32 cellular contexts compared by ENCODE assay signal in the genomic region with DNA sequence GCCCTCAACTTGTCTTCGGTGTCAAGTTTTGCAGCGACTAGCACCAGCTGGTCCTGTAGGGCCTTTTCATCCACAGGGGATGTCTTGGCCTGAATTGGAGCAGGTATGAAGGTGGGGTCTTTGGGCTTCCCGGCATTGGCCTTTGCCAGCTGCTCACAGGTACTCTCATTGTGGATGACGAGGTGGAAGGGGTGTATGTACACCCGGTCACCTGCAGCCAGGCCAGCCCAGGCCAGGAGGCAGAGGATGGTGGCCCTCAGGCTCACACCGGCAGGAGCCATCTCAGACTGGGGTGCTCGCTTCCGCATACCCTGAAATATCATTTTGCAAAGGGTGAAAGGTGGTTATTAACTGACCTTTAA. TPM values are rescaled to one million over a fixed set of nuclear protein-coding genes. Genes with fewer than 3 reads are reported as not detected.
"Had no signal": no experiment of that assay in that cellular context is flagged by ENCODE, and none has a peak within 500 bp of the region (broad histone marks: within the 10 kb centered on the region; RNA-seq: fewer than 3 reads in every experiment).

No MANE protein-coding gene starts in this region.

- ATAC-seq: activated CD4-positive, alpha-beta T cell treated with anti-CD3 and anti-CD28 coated beads for 36 hours; activated CD8-positive, alpha-beta memory T cell treated with anti-CD3 and anti-CD28 coated beads, Interleukin-2, amount 10 ng/mL, durations not matched to agents 7 days and 5 days; activated CD8-positive, alpha-beta T cell treated with anti-CD3 and anti-CD28 coated beads, Interleukin-2, amount 10 ng/mL, durations not matched to agents 7 days and 5 days; activated naive CD4-positive, alpha-beta T cell treated with anti-CD3 and anti-CD28 coated beads, Interleukin-2, amount 50 U/mL, for 72 hours; activated T-cell treated with anti-CD3 and anti-CD28 coated beads, Interleukin-2, amount 50 U/mL, for 72 hours; esophagus mucosa had no signal

- DNase-seq: activated CD4-positive, alpha-beta memory T cell treated with anti-CD3 and anti-CD28 coated beads for 36 hours; activated CD4-positive, alpha-beta T cell treated with anti-CD3 and anti-CD28 coated beads for 36 hours; activated CD4-positive, alpha-beta T cell treated with anti-CD3 and anti-CD28 coated beads, Interleukin-2, amount 10 ng/mL, durations not matched to agents 24 days and 14 days; activated CD4-positive, CD25-positive, alpha-beta regulatory T cell; activated CD4-positive, CD25-positive, alpha-beta regulatory T cell treated with anti-CD3 and anti-CD28 coated beads, Interleukin-2, amount 50 U/mL, for 72 hours; activated CD8-positive, alpha-beta memory T cell treated with anti-CD3 and anti-CD28 coated beads, Interleukin-2, amount 10 ng/mL, durations not matched to agents 7 days and 5 days; activated CD8-positive, alpha-beta memory T cell treated with anti-CD3 and anti-CD28 coated beads, Interleukin-2, amount 50 U/mL, for 4 hours; activated CD8-positive, alpha-beta T cell treated with anti-CD3 and anti-CD28 coated beads, Interleukin-2, amount 10 ng/mL, durations not matched to agents 7 days and 5 days; activated gamma-delta T cell; activated naive CD4-positive, alpha-beta T cell; activated naive CD4-positive, alpha-beta T cell treated with anti-CD3 and anti-CD28 coated beads, Interleukin-2, amount 10 ng/mL, durations not matched to agents 7 days and 5 days; activated naive CD8-positive, alpha-beta T cell treated with anti-CD3 and anti-CD28 coated beads, Interleukin-2, amount 10 ng/mL, durations not matched to agents 7 days and 5 days; activated T-cell treated with anti-CD3 and anti-CD28 coated beads for 4 hours; activated T-cell treated with anti-CD3 and anti-CD28 coated beads, Interleukin-2, amount 50 U/mL, for 24 hours; activated T-cell treated with anti-CD3 and anti-CD28 coated beads, Interleukin-2, amount 50 U/mL, for 72 hours; central memory CD4-positive, alpha-beta T cell; cerebellar nuclear complex; colonic mucosa; effector memory CD4-positive, alpha-beta T cell; endodermal cell; foreskin fibroblast; head of caudate nucleus; T-helper 2 cell had no signal

- H3K36me3 ChIP-seq: ascending aorta, breast epithelium, cardiac muscle cell, colonic mucosa had no signal

- H3K4me3 ChIP-seq: ascending aorta, breast epithelium, cardiac muscle cell, colonic mucosa had no signal

- H3K27ac ChIP-seq: ascending aorta, breast epithelium, cardiac muscle cell, colonic mucosa had no signal

- H3K27me3 ChIP-seq: ascending aorta, breast epithelium, cardiac muscle cell, colonic mucosa had no signal

- H3K9me3 ChIP-seq: ascending aorta, breast epithelium, colonic mucosa had no signal

RNA-seq across cellular contexts. Expression of gene AGT, which starts 3.4 kb away (rescaled TPM):
- total RNA-seq: activated CD4-positive, alpha-beta memory T cell treated with anti-CD3 and anti-CD28 coated beads for 36 hours; activated CD4-positive, alpha-beta T cell treated with anti-CD3 and anti-CD28 coated beads for 36 hours; activated CD4-positive, alpha-beta T cell treated with anti-CD3 and anti-CD28 coated beads, Interleukin-2, amount 10 ng/mL, durations not matched to agents 24 days and 14 days; activated CD8-positive, alpha-beta memory T cell treated with anti-CD3 and anti-CD28 coated beads for 36 hours; activated CD8-positive, alpha-beta memory T cell treated with anti-CD3 and anti-CD28 coated beads, Interleukin-2, amount 10 ng/mL, durations not matched to agents 7 days and 5 days; activated CD8-positive, alpha-beta T cell treated with anti-CD3 and anti-CD28 coated beads, Interleukin-2, amount 10 ng/mL, durations not matched to agents 7 days and 5 days; activated naive CD4-positive, alpha-beta T cell treated with anti-CD3 and anti-CD28 coated beads, Interleukin-2, amount 50 U/mL, for 72 hours; activated naive CD8-positive, alpha-beta T cell treated with anti-CD3 and anti-CD28 coated beads, Interleukin-2, amount 10 ng/mL, durations not matched to agents 7 days and 5 days; activated T-cell treated with anti-CD3 and anti-CD28 coated beads, Interleukin-2, amount 50 U/mL, for 72 hours; dermis microvascular lymphatic vessel endothelial cell; endodermal cell; T-helper 1 cell treated with Interleukin-12 subunit alpha and Interleukin-12 subunit beta and Interleukin-4 antibody, amounts not matched to agents 30 ng/mL and 1 ng/mL, for 36 hours had no signal

RNA-seq across cellular contexts. Expression of gene CAPN9, which starts 36.7 kb away (rescaled TPM):
- total RNA-seq: activated CD4-positive, alpha-beta memory T cell treated with anti-CD3 and anti-CD28 coated beads for 36 hours; activated CD4-positive, alpha-beta T cell treated with anti-CD3 and anti-CD28 coated beads for 36 hours; activated CD4-positive, alpha-beta T cell treated with anti-CD3 and anti-CD28 coated beads, Interleukin-2, amount 10 ng/mL, durations not matched to agents 24 days and 14 days; activated CD8-positive, alpha-beta memory T cell treated with anti-CD3 and anti-CD28 coated beads for 36 hours; activated CD8-positive, alpha-beta memory T cell treated with anti-CD3 and anti-CD28 coated beads, Interleukin-2, amount 10 ng/mL, durations not matched to agents 7 days and 5 days; activated CD8-positive, alpha-beta T cell treated with anti-CD3 and anti-CD28 coated beads, Interleukin-2, amount 10 ng/mL, durations not matched to agents 7 days and 5 days; activated naive CD4-positive, alpha-beta T cell treated with anti-CD3 and anti-CD28 coated beads, Interleukin-2, amount 50 U/mL, for 72 hours; activated naive CD8-positive, alpha-beta T cell treated with anti-CD3 and anti-CD28 coated beads, Interleukin-2, amount 10 ng/mL, durations not matched to agents 7 days and 5 days; activated T-cell treated with anti-CD3 and anti-CD28 coated beads, Interleukin-2, amount 50 U/mL, for 72 hours; ascending aorta; dermis microvascular lymphatic vessel endothelial cell; epithelial cell of proximal tubule; esophagus mucosa; T-helper 1 cell treated with Interleukin-12 subunit alpha and Interleukin-12 subunit beta and Interleukin-4 antibody, amounts not matched to agents 30 ng/mL and 1 ng/mL, for 36 hours had no signal
